8 cellular contexts compared by ENCODE assay signal in the genomic region with DNA sequence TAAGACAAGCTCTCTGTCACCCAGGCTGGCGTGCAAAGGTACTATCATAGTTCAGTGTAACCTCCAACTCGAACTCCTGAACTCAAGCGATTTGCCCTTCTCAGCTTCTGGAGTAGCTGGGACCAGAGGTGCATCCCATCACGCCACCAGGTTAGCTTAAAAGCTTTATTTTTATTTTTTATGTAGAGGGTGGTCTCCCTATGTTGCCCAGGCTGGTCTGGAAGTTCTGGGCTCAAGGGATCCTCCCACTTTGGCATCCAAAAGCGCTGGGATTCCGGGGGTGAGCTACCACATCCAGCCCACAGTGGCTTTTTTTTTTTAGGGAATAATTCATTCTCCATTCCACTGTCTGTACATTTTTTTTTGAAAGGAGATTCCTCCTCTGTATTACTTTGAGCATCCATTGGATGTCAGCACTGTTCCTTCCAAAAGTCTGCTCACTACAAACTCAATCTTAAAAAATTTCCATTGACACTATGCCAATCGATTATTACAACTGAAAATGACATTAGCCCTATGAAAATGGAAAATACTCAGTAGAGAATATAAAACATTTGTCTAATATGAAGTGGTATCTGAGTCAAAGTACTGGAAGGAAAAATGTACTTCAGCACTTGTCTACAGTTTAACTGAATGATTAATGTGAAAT. TPM values are rescaled to one million over a fixed set of nuclear protein-coding genes. Genes with fewer than 3 reads are reported as not detected.
DNase-seq lines count a peak whose midpoint lies in the region; ATAC-seq and TF ChIP-seq lines count a peak whose summit lies in the region.

No MANE protein-coding gene starts in this region.

- peak; percentile 64 for DNase-seq in AG10803 (ENCODE audit: low read depth)
- DNase-seq in GM13976 (ENCODE audit: low spot score) = no peak
- no peak for DNase-seq in RWPE2 (ENCODE audit: low spot score)
- DNase-seq in endothelial cell (ENCODE audit: low spot score) = no peak
- DNase-seq in nephron progenitor cell = no peak
- DNase-seq in occipital lobe (lab: John Stamatoyannopoulos, UW) = no peak

- H3K4me3 Mint-ChIP-seq in endothelial cell (ENCODE audit: unreplicated experiment) (peak overlapping the region; percentile 97), nephron progenitor cell (peak overlapping the region; percentile 97)

- peak overlapping the region; percentile 99 for H3K27ac Mint-ChIP-seq in endothelial cell (ENCODE audit: unreplicated experiment)
- peak overlapping the region; percentile 100 for H3K27ac Mint-ChIP-seq in nephron progenitor cell

- peak overlapping the region; percentile 95 for H3K4me3 ChIP-seq in AG10803 (ENCODE audit: low read length)
- H3K4me3 ChIP-seq in RWPE2 (ENCODE audit: severe bottlenecking) = peak overlapping the region; percentile 98

- H3K27me3 ChIP-seq in RWPE2 (ENCODE audit: insufficient read depth, poor library complexity, severe bottlenecking) = no peaks in the 10 kb centered on the region

- peaks cover 17% of the 10 kb centered on the region for H3K36me3 Mint-ChIP-seq in endothelial cell (ENCODE audit: low read depth, unreplicated experiment)
- no peaks in the 10 kb centered on the region for H3K36me3 Mint-ChIP-seq in nephron progenitor cell (ENCODE audit: low read depth)

- H3K36me3 ChIP-seq in RWPE2 (ENCODE audit: low read depth) = peaks cover 19% of the 10 kb centered on the region

- peak; percentile 63 for TF ChIP-seq CTCF in AG10803 (conservative IDR thresholded peaks at IDR 0.05; ENCODE audit: low read length)
- TF ChIP-seq CTCF in GM13976 (IDR thresholded peaks at IDR 0.05; ENCODE audit: borderline replicate concordance, control extremely low read depth, extremely low read depth, insufficient read depth, missing control alignments) = peak; percentile 37
- TF ChIP-seq CTCF in RWPE2 (IDR thresholded peaks at IDR 0.05; ENCODE audit: poor library complexity, severe bottlenecking) = peak; percentile 76
- no peak for TF ChIP-seq CTCF in endothelial cell (IDR thresholded peaks at IDR 0.05; ENCODE audit: unreplicated experiment)
- TF ChIP-seq CTCF in nephron progenitor cell (IDR thresholded peaks at IDR 0.05) = no peak

- H3K4me1 ChIP-seq in RWPE2 (ENCODE audit: insufficient read depth, poor library complexity, severe bottlenecking) = peaks cover 52% of the 10 kb centered on the region

- H3K9me3 Mint-ChIP-seq in endothelial cell (ENCODE audit: unreplicated experiment) (no peaks in the 10 kb centered on the region), nephron progenitor cell (no peaks in the 10 kb centered on the region)

- ATAC-seq in RWPE2 (ENCODE audit: low read depth) = no peak
- no peak for ATAC-seq in GM18520 (IDR thresholded peaks at IDR 0.05; ENCODE audit: unreplicated experiment)
- ATAC-seq in HG03135 (IDR thresholded peaks at IDR 0.05; ENCODE audit: unreplicated experiment) = no peak

- H3K4me1 Mint-ChIP-seq in endothelial cell (ENCODE audit: unreplicated experiment) (peaks cover 27% of the 10 kb centered on the region), nephron progenitor cell (peaks cover 47% of the 10 kb centered on the region)

- in situ Hi-C loops in GM13976 (cut with MboI; ENCODE audit: low sequenced_read_pairs, unreplicated experiment) = no loop called here

- H3K27me3 Mint-ChIP-seq in endothelial cell (ENCODE audit: unreplicated experiment) = peaks cover 20% of the 10 kb centered on the region
- H3K27me3 Mint-ChIP-seq in nephron progenitor cell (ENCODE audit: low read depth, poor library complexity) = peaks cover 8% of the 10 kb centered on the region

- H3K27ac ChIP-seq in RWPE2 (ENCODE audit: poor library complexity, severe bottlenecking) = peak overlapping the region; percentile 98

- H3K9me3 ChIP-seq in RWPE2 (ENCODE audit: severe bottlenecking) = no peaks in the 10 kb centered on the region

RNA-seq across cellular contexts. Expression of a gene that starts 1.3 kb away (rescaled TPM):
- total RNA-seq in endothelial cell (ENCODE audit: unreplicated experiment) (5.0 TPM), occipital lobe (2.7 TPM)

RNA-seq across cellular contexts. Expression of a gene that starts 1.9 kb away (rescaled TPM):
- total RNA-seq in endothelial cell (ENCODE audit: unreplicated experiment) = 28.4 TPM
- 56.0 TPM for total RNA-seq in occipital lobe

RNA-seq across cellular contexts. Expression of a gene that starts 45.5 kb away (rescaled TPM):
- 1.6 TPM for total RNA-seq in endothelial cell (ENCODE audit: unreplicated experiment)
- total RNA-seq in occipital lobe = 2.7 TPM

Comparison
In these comparisons a context has a peak if more than half of its experiments do, and no peak if none do; other contexts are left out.
1. CTCF ChIP-seq: peak in AG10803 (single experiment), GM13976 (single experiment) and RWPE2 (single experiment); none in endothelial cell (single experiment) and nephron progenitor cell (single experiment).